Comparison of ENCODE assay signal across 1 cellular context in genomic region chr14:103528512-103529382, GRCh38.
A peak's percentile ranks its signal among the peaks of the same experiment; 100 is the strongest.
TF ChIP-seq lines count a peak whose summit lies in the region.

TSS of gene TRMT61A (plus strand) at chr14:103529196. CDS start at chr14:103529979, 783 bp downstream.

TF ChIP-seq in H1, 55 proteins besides CTCF, POLR2A, EP300 and RAD21:
- TF ChIP-seq SIRT6 (IDR thresholded peaks at IDR 0.05; ENCODE audit: low read length) (no peak), CTBP2 (IDR thresholded peaks at IDR 0.05; ENCODE audit: borderline replicate concordance, insufficient read depth, insufficient read length, low read length) (no peak), CREB1 (IDR thresholded peaks at IDR 0.05) (peak; percentile 94), ASH2L (IDR thresholded peaks at IDR 0.05; ENCODE audit: low read length) (peak; percentile 22), SIN3A (conservative IDR thresholded peaks at IDR 0.05 in 1 of 2, IDR thresholded peaks at IDR 0.05 in 1 of 2; ENCODE audit: low read depth in 1 of 2, low read length in 2 of 2) (peak; percentile 94 to 97; a peak in 3 of 4 replicates), HDAC2 (IDR thresholded peaks at IDR 0.05; ENCODE audit: borderline replicate concordance in 1 of 2, low read depth in 2 of 2, low read length in 2 of 2) (0 out of 4 replicates have a peak, but pooled peaks of 1 of the 2 experiments have one; percentile 89), TAF1 (IDR thresholded peaks at IDR 0.05; ENCODE audit: low read depth, low read length) (peak; percentile 69; the same call in 1 of the 2 replicates), FOSL1 (IDR thresholded peaks at IDR 0.05; ENCODE audit: insufficient read depth, low read depth, low read length) (no peak), RXRA (IDR thresholded peaks at IDR 0.05; ENCODE audit: insufficient read depth, low read depth, low read length) (no peak), TBP (IDR thresholded peaks at IDR 0.05; ENCODE audit: low read depth, low read length) (0 out of 2 replicates have a peak, but pooled peaks have one; percentile 33), GTF2F1 (IDR thresholded peaks at IDR 0.05; ENCODE audit: borderline replicate concordance, low read depth, low read length) (no peak), JUN (IDR thresholded peaks at IDR 0.05; ENCODE audit: low read depth, low read length) (no peak), RBBP5 (IDR thresholded peaks at IDR 0.05; ENCODE audit: borderline replicate concordance, low read depth, low read length) (0 out of 2 replicates have a peak, but pooled peaks have one; percentile 56), JUND (IDR thresholded peaks at IDR 0.05; ENCODE audit: low read length) (no peak), EZH2 (IDR thresholded peaks at IDR 0.05; ENCODE audit: low read depth, low read length, severe bottlenecking) (no peak), SRF (IDR thresholded peaks at IDR 0.05; ENCODE audit: low read depth, low read length) (peak; percentile 64), KDM4A (IDR thresholded peaks at IDR 0.05; ENCODE audit: low read depth, low read length, severe bottlenecking) (peak; percentile 75), E2F6 (IDR thresholded peaks at IDR 0.05) (0 out of 2 replicates have a peak, but pooled peaks have one; percentile 49), POU5F1 (IDR thresholded peaks at IDR 0.05; ENCODE audit: low read depth, low read length) (no peak), PHF8 (conservative IDR thresholded peaks at IDR 0.05; ENCODE audit: low read depth, low read length) (peak; percentile 80), MAX (IDR thresholded peaks at IDR 0.05) (peak; percentile 96), POLR2AphosphoS5 (IDR thresholded peaks at IDR 0.05; ENCODE audit: low read depth, low read length) (peak; percentile 50), ATF3 (IDR thresholded peaks at IDR 0.05; ENCODE audit: insufficient read depth, low read depth, low read length) (peak; percentile 62; the same call in 1 of the 2 replicates), YY1 (IDR thresholded peaks at IDR 0.05; ENCODE audit: low read depth, low read length) (0 out of 2 replicates have a peak, but pooled peaks have one; percentile 11), GABPA (IDR thresholded peaks at IDR 0.05; ENCODE audit: borderline replicate concordance, insufficient read depth, low read length) (no peak), TAF7 (optimal IDR thresholded peaks at IDR 0.05; ENCODE audit: borderline replicate concordance, low read depth, low read length) (peak; percentile 55), CBX8 (IDR thresholded peaks at IDR 0.05; ENCODE audit: borderline replicate concordance, low read depth, low read length) (no peak), KDM5A (IDR thresholded peaks at IDR 0.05; ENCODE audit: low read length) (0 out of 2 replicates have a peak, but pooled peaks have one; percentile 27)
